In genomic region chr6:41733349-41733706, GRCh38 we compare ENCODE assay signal across 8 cellular contexts. TPM values are rescaled to one million over a fixed set of nuclear protein-coding genes. Genes with fewer than 3 reads are reported as not detected.
DNase-seq lines count a peak whose midpoint lies in the region; ATAC-seq and TF ChIP-seq lines count a peak whose summit lies in the region.

No MANE protein-coding gene starts in this region.

- peak overlapping the region in 11 of 12 donors; percentile 75 to 100 (median 95) for H3K4me3 ChIP-seq in heart left ventricle
- H3K4me3 ChIP-seq in body of pancreas: no peak overlapping the region
- peak overlapping the region; percentile 80 to 82 for H3K4me3 ChIP-seq in mesenchymal stem cell (ENCODE audit: insufficient read depth in 1 of 2, low read depth in 1 of 2, low read length in 2 of 2)
- peak overlapping the region; percentile 93 to 98 for H3K4me3 ChIP-seq in uterus

- intact Hi-C loops in heart left ventricle (cut with DNase I) (no loop called here), Right ventricle myocardium superior (cut with DNase I) (no loop called here), body of pancreas (cut with DNase I) (no loop called here), uterus (cut with DNase I; ENCODE audit: low total_unique reads) (no loop called here)

- TF ChIP-seq POLR2A in heart left ventricle (IDR thresholded peaks at IDR 0.05) (no peak), body of pancreas (IDR thresholded peaks at IDR 0.05) (no peak), uterus (IDR thresholded peaks at IDR 0.05) (no peak)

- peak overlapping the region; percentile 25 to 82 for H3K18ac ChIP-seq in mesenchymal stem cell (ENCODE audit: low read depth in 1 of 2, low read length in 2 of 2)

- H3K14ac ChIP-seq in mesenchymal stem cell (ENCODE audit: low read length in 2 of 2): peak overlapping the region in 1 of 2 experiments; percentile 69

- TF ChIP-seq CTCF in heart left ventricle (IDR thresholded peaks at IDR 0.05): no peak
- no peak for TF ChIP-seq CTCF in body of pancreas (IDR thresholded peaks at IDR 0.05)
- no peak for TF ChIP-seq CTCF in uterus (IDR thresholded peaks at IDR 0.05)

- H3K79me1 ChIP-seq in mesenchymal stem cell (replicated peaks; ENCODE audit: low read length, poor library complexity, severe bottlenecking): peaks cover 16% of the 10 kb centered on the region

- no peak for DNase-seq in heart left ventricle
- DNase-seq in Right ventricle myocardium superior: no peak
- no peak for DNase-seq in body of pancreas
- DNase-seq in mesenchymal stem cell: peak; percentile 36
- DNase-seq in uterus: no peak
- no peak for DNase-seq in middle frontal gyrus (ENCODE audit: extremely low spot score, low spot score)
- no peak for DNase-seq in DMS114 treated with DMSO at 0.1 percent for 48 hours (lab: John Stamatoyannopoulos, UW; ENCODE audit: unreplicated experiment)

- peak overlapping the region; percentile 27 for H2BK120ac ChIP-seq in mesenchymal stem cell (ENCODE audit: low read depth, low read length)

- H4K91ac ChIP-seq in mesenchymal stem cell (ENCODE audit: low read length): peak overlapping the region; percentile 53

- H3K4me1 ChIP-seq in heart left ventricle (peaks cover 15 to 64% (median 53%) of the 10 kb centered on the region in 12 donors), body of pancreas (peaks cover 19% of the 10 kb centered on the region), mesenchymal stem cell (ENCODE audit: control insufficient read depth, insufficient read depth, low read depth, low read length) (peaks cover 45% of the 10 kb centered on the region), uterus (peaks cover 0 to 4% of the 10 kb centered on the region in 2 donors)

- H2AFZ ChIP-seq in mesenchymal stem cell (ENCODE audit: low read depth, low read length): peak overlapping the region; percentile 6

- peak overlapping the region; percentile 65 for H3K4me2 ChIP-seq in mesenchymal stem cell (ENCODE audit: low read length, poor library complexity, severe bottlenecking)

- no peak overlapping the region for H2BK15ac ChIP-seq in mesenchymal stem cell (ENCODE audit: low read depth, poor library complexity, severe bottlenecking)

- no peak overlapping the region for H3K23ac ChIP-seq in mesenchymal stem cell (ENCODE audit: low read length in 2 of 2)

- H3K27me3 ChIP-seq in heart left ventricle (no peaks in the 10 kb centered on the region), body of pancreas (no peaks in the 10 kb centered on the region), mesenchymal stem cell (ENCODE audit: control insufficient read depth in 1 of 2, insufficient read depth in 1 of 2, low read length in 2 of 2) (peaks cover 0 to 5% of the 10 kb centered on the region in 2 experiments), uterus (no peaks in the 10 kb centered on the region)

- H3K36me3 ChIP-seq in heart left ventricle: peaks cover 0 to 3% (median 0%) of the 10 kb centered on the region in 9 donors
- H3K36me3 ChIP-seq in body of pancreas (replicated peaks in 1 of 2; ENCODE audit: insufficient read depth in 1 of 2, low read depth in 2 of 2): no peaks in the 10 kb centered on the region
- peaks cover 0 to 8% of the 10 kb centered on the region in 2 experiments for H3K36me3 ChIP-seq in mesenchymal stem cell (ENCODE audit: control insufficient read depth in 1 of 2, insufficient read depth in 2 of 2, low read depth in 1 of 2, low read length in 2 of 2)
- no peaks in the 10 kb centered on the region for H3K36me3 ChIP-seq in uterus

- H3K27ac ChIP-seq in heart left ventricle (peak overlapping the region; percentile 98 to 100 (median 98)), body of pancreas (peak overlapping the region; percentile 79 to 93 (median 86)), mesenchymal stem cell (ENCODE audit: low read length, poor library complexity, severe bottlenecking) (peak overlapping the region; percentile 85), uterus (peak overlapping the region; percentile 98)

- peak overlapping the region; percentile 44 to 80 for H2BK12ac ChIP-seq in mesenchymal stem cell (ENCODE audit: low read length in 2 of 2)

- H2BK5ac ChIP-seq in mesenchymal stem cell (ENCODE audit: low read depth, low read length, poor library complexity, severe bottlenecking): peak overlapping the region; percentile 47

- ATAC-seq in heart left ventricle (peak in 1 of 4 donors; percentile 3), Right ventricle myocardium superior (ENCODE audit: poor library complexity) (no peak), body of pancreas (no peak), HG03432 (IDR thresholded peaks at IDR 0.05; ENCODE audit: unreplicated experiment) (no peak)

- H3K4ac ChIP-seq in mesenchymal stem cell (ENCODE audit: low read depth in 1 of 2, low read length in 2 of 2): peak overlapping the region; percentile 39 to 68

- no peaks in the 10 kb centered on the region for H3K9me3 ChIP-seq in heart left ventricle
- no peaks in the 10 kb centered on the region for H3K9me3 ChIP-seq in body of pancreas
- no peaks in the 10 kb centered on the region for H3K9me3 ChIP-seq in mesenchymal stem cell (ENCODE audit: control insufficient read depth, low read length)
- H3K9me3 ChIP-seq in uterus: no peaks in the 10 kb centered on the region

- peak overlapping the region; percentile 12 for H2AK5ac ChIP-seq in mesenchymal stem cell (ENCODE audit: low read length, severe bottlenecking)

- peak overlapping the region; percentile 84 for H4K8ac ChIP-seq in mesenchymal stem cell (ENCODE audit: low read length)

- 31 to 47% (median 43%) methylated on average over 6 to 11 of the region's 11 CpGs for WGBS in heart left ventricle, 4 donors
- WGBS in body of pancreas, 2 donors: 42 to 71% methylated on average over 3 to 11 of the region's 11 CpGs
- WGBS in mesenchymal stem cell: 26% methylated on average over 11 of the region's 11 CpGs

- peak overlapping the region; percentile 76 for H3K9ac ChIP-seq in mesenchymal stem cell (ENCODE audit: low read length)

RNA-seq across cellular contexts. Expression of gene TFEB, which starts 2.1 kb away (rescaled TPM):
- total RNA-seq in heart left ventricle (10 to 100 TPM; 26.2 to 47.2 (median 41.1) TPM), Right ventricle myocardium superior (40.7 TPM), body of pancreas (10 to 100 TPM in 1 of 2 donors, 1 to 10 TPM in 1; 4.9 to 10.1 TPM), uterus (10 to 100 TPM in 3 of 4 donors, 1 to 10 TPM in 1; 8.8 to 31.7 (median 17.0) TPM)
- 10 to 100 TPM; 37.7 to 40.1 TPM for polyA plus RNA-seq in heart left ventricle
- 7.4 TPM for polyA plus RNA-seq in mesenchymal stem cell (2013, experiment 1 of 2)
- polyA plus RNA-seq in mesenchymal stem cell (2013, experiment 2 of 2): 7.9 TPM

RNA-seq across cellular contexts. Expression of gene PGC, which starts 13.9 kb away (rescaled TPM):
- total RNA-seq in heart left ventricle (not detected), Right ventricle myocardium superior (not detected), body of pancreas (10 to 100 TPM; 48.8 to 91.1 TPM), uterus (1 to 10 TPM in 1 of 4 donors, under 1 TPM in 1, not detected in 2; 0.91 to 2.1 TPM)
- 1 to 10 TPM in 1 of 2 donors, not detected in 1; 1.1 TPM for polyA plus RNA-seq in heart left ventricle
- polyA plus RNA-seq in mesenchymal stem cell (2013, experiment 1 of 2): not detected
- polyA plus RNA-seq in mesenchymal stem cell (2013, experiment 2 of 2): not detected

RNA-seq across cellular contexts. Expression of gene FRS3, which starts 46.4 kb away (rescaled TPM):
- total RNA-seq in heart left ventricle (1 to 10 TPM; 3.8 to 6.8 (median 5.1) TPM), Right ventricle myocardium superior (4.8 TPM), body of pancreas (1 to 10 TPM; 2.6 to 5.3 TPM), uterus (1 to 10 TPM in 3 of 4 donors, under 1 TPM in 1; 0.26 to 8.9 (median 2.2) TPM)
- polyA plus RNA-seq in heart left ventricle: 1 to 10 TPM; 3.2 to 5.7 TPM
- polyA plus RNA-seq in mesenchymal stem cell (2013, experiment 1 of 2): 3.6 TPM
- polyA plus RNA-seq in mesenchymal stem cell (2013, experiment 2 of 2): 2.9 TPM

RNA-seq across cellular contexts. Expression of gene PRICKLE4, which starts 47.3 kb away (rescaled TPM):
- total RNA-seq in heart left ventricle: 1 to 10 TPM; 1.1 to 3.7 (median 1.9) TPM
- 1 to 10 TPM; 1.9 to 3.9 TPM for polyA plus RNA-seq in heart left ventricle
- 4.0 TPM for total RNA-seq in Right ventricle myocardium superior
- total RNA-seq in body of pancreas: 10 to 100 TPM in 1 of 2 donors, 1 to 10 TPM in 1; 4.4 to 16.8 TPM
- 0.33 TPM for polyA plus RNA-seq in mesenchymal stem cell (2013, experiment 1 of 2)
- polyA plus RNA-seq in mesenchymal stem cell (2013, experiment 2 of 2): 0.15 TPM
- 10 to 100 TPM; 10.4 to 17.9 (median 14.3) TPM for total RNA-seq in uterus

RNA-seq across cellular contexts. Expression of gene TOMM6, which starts 54.2 kb away (rescaled TPM):
- total RNA-seq in heart left ventricle (100 to 1,000 TPM; 158 to 225 (median 182) TPM), Right ventricle myocardium superior (218 TPM), body of pancreas (100 to 1,000 TPM in 1 of 2 donors, 10 to 100 TPM in 1; 83.5 to 127 TPM), uterus (100 to 1,000 TPM in 2 of 4 donors, 10 to 100 TPM in 2; 53.1 to 164 (median 96.0) TPM)
- polyA plus RNA-seq in heart left ventricle: 100 to 1,000 TPM; 171 to 277 TPM
- 244 TPM for polyA plus RNA-seq in mesenchymal stem cell (2013, experiment 1 of 2)
- 241 TPM for polyA plus RNA-seq in mesenchymal stem cell (2013, experiment 2 of 2)

Comparison
In these comparisons a context has a peak if more than half of its experiments do, and no peak if none do; other contexts are left out.
1. H3K4me3 ChIP-seq: peak in heart left ventricle (11 of 12), mesenchymal stem cell (2 of 2) and uterus (2 of 2); none in body of pancreas (0 of 2).
2. RNA of gene PGC, which starts 13.9 kb away (total RNA-seq): 48.8 to 91.1 TPM in body of pancreas; 0.91 to 2.1 TPM in uterus, not detected in heart left ventricle and not detected in Right ventricle myocardium superior (single experiment); every median in the first group is over 10 times any median in the second.
3. Peak in every context shown above with its lines, with median percentiles within 50 percentile points of each other: H3K27ac ChIP-seq.